11 cellular contexts compared by ENCODE assay signal in the genomic region with DNA sequence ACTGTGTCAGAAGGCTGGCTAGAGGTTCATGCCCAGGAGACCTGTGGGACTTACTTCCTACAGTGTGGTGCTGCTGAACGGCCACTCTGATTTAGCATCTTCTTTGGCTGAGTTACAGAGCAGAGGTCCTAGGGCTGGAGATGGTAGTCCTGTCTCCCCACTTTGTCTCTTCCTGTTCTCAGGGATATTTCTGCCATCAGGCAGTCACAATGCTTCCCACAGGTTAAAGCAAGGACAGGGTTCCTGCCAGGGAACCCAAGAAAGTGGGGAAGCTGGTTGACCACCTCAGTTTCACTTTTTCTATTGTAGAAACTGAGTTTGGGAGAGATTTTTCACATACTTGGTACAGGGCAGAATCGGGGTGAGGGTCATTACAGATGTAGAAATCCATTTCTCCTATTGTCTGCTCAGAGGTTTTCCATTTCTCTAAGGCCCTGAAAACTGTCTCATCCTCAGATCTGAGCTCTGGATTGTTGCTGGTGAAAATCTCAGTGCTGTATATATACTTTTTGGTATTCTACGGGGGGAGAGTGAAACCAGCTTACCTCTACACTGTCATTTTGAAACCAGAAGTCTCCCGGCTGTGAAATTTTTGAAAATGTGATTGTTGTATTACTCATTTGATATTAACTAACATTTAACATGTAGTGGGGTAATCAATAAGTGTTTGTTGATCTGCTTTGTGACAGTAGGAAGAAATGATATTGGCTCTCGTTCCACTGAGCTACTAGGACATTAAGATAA. TPM values are rescaled to one million over a fixed set of nuclear protein-coding genes. Genes with fewer than 3 reads are reported as not detected.
DNase-seq lines count a peak whose midpoint lies in the region; ATAC-seq, FAIRE-seq and TF ChIP-seq lines count a peak whose summit lies in the region.
"Had no signal": no experiment of that assay in that cellular context is flagged by ENCODE, and none has a peak within 500 bp of the region (broad histone marks: within the 10 kb centered on the region; RNA-seq: fewer than 3 reads in every experiment).

No MANE protein-coding gene starts in this region.

- no peak overlapping the region for H3K4me3 ChIP-seq in mesenchymal stem cell (ENCODE audit: insufficient read depth in 1 of 2, low read depth in 1 of 2, low read length in 2 of 2)
- H3K4me3 ChIP-seq: right lobe of liver had no signal

- 77% methylated on average over 2 of the region's 5 CpGs for WGBS in mesenchymal stem cell

- H3K4me2 ChIP-seq in mesenchymal stem cell (ENCODE audit: low read length, poor library complexity, severe bottlenecking): no peak overlapping the region

- H3K18ac ChIP-seq in mesenchymal stem cell (ENCODE audit: low read depth in 1 of 2, low read length in 2 of 2): no peak overlapping the region

- no peak overlapping the region for H2AFZ ChIP-seq in mesenchymal stem cell (ENCODE audit: low read depth, low read length)

- no peak overlapping the region for H2BK5ac ChIP-seq in mesenchymal stem cell (ENCODE audit: low read depth, low read length, poor library complexity, severe bottlenecking)

- H3K9ac ChIP-seq in mesenchymal stem cell (ENCODE audit: low read length): no peak overlapping the region

- H2BK12ac ChIP-seq in mesenchymal stem cell (ENCODE audit: low read length in 2 of 2): no peak overlapping the region

- no peaks in the 10 kb centered on the region for H3K79me1 ChIP-seq in mesenchymal stem cell (replicated peaks; ENCODE audit: low read length, poor library complexity, severe bottlenecking)

- no peak overlapping the region for H3K14ac ChIP-seq in mesenchymal stem cell (ENCODE audit: low read length in 2 of 2)

- no peak overlapping the region for H3K23ac ChIP-seq in mesenchymal stem cell (ENCODE audit: low read length in 2 of 2)

- ATAC-seq in GM19043 (IDR thresholded peaks at IDR 0.05; ENCODE audit: low read depth, unreplicated experiment) (peak; percentile 75), HG02610 (IDR thresholded peaks at IDR 0.05; ENCODE audit: unreplicated experiment) (peak; percentile 86), HG03342 (IDR thresholded peaks at IDR 0.05; ENCODE audit: unreplicated experiment) (peak; percentile 93)
- ATAC-seq: right lobe of liver had no signal

- no peak overlapping the region for H3K27ac ChIP-seq in mesenchymal stem cell (ENCODE audit: low read length, poor library complexity, severe bottlenecking)
- H3K27ac ChIP-seq: C4-2B, right lobe of liver had no signal

- no peak overlapping the region for H3K4ac ChIP-seq in mesenchymal stem cell (ENCODE audit: low read depth in 1 of 2, low read length in 2 of 2)

- H2BK120ac ChIP-seq in mesenchymal stem cell (ENCODE audit: low read depth, low read length): no peak overlapping the region

- H4K8ac ChIP-seq in mesenchymal stem cell (ENCODE audit: low read length): no peak overlapping the region

- H2BK15ac ChIP-seq in mesenchymal stem cell (ENCODE audit: low read depth, poor library complexity, severe bottlenecking): no peak overlapping the region

- no peak for DNase-seq in GM12891 (ENCODE audit: insufficient read length, low spot score)
- DNase-seq in cerebellar cortex (ENCODE audit: low spot score): no peak
- DNase-seq in mesenchymal stem cell: no peak
- DNase-seq in NCI-H446 treated with DMSO at 0.1 percent for 48 hours (lab: John Stamatoyannopoulos, UW): no peak
- no peak for DNase-seq in activated CD4-positive, alpha-beta T cell treated with anti-CD3 and anti-CD28 coated beads, Interleukin-2, amount 50 U/mL, for 4 hours
- DNase-seq: NCI-H1048, right lobe of liver had no signal

- no peaks in the 10 kb centered on the region for H3K36me3 ChIP-seq in mesenchymal stem cell (ENCODE audit: control insufficient read depth in 1 of 2, insufficient read depth in 2 of 2, low read depth in 1 of 2, low read length in 2 of 2)
- H3K36me3 ChIP-seq: right lobe of liver had no signal

- peaks cover 9% of the 10 kb centered on the region for H3K9me3 ChIP-seq in mesenchymal stem cell (ENCODE audit: control insufficient read depth, low read length)
- H3K9me3 ChIP-seq: right lobe of liver had no signal

- no peak for TF ChIP-seq POLR2A in GM12891 (IDR thresholded peaks at IDR 0.05; ENCODE audit: low read depth, low read length)

- FAIRE-seq in GM12891 (lab: Jason Lieb, UNC): peak; percentile 64

- no peaks in the 10 kb centered on the region for H3K4me1 ChIP-seq in mesenchymal stem cell (ENCODE audit: control insufficient read depth, insufficient read depth, low read depth, low read length)
- H3K4me1 ChIP-seq: right lobe of liver had no signal

- H4K91ac ChIP-seq in mesenchymal stem cell (ENCODE audit: low read length): no peak overlapping the region

- no peak overlapping the region for H2AK5ac ChIP-seq in mesenchymal stem cell (ENCODE audit: low read length, severe bottlenecking)

- no peaks in the 10 kb centered on the region for H3K27me3 ChIP-seq in mesenchymal stem cell (ENCODE audit: control insufficient read depth in 1 of 2, insufficient read depth in 1 of 2, low read length in 2 of 2)
- H3K27me3 ChIP-seq: right lobe of liver had no signal

TF ChIP-seq in GM12891, 5 proteins besides CTCF, POLR2A, EP300 and RAD21:
- no peak for TF ChIP-seq POLR2AphosphoS5 (IDR thresholded peaks at IDR 0.05; ENCODE audit: low read depth, low read length)
- no peak for TF ChIP-seq POU2F2 (IDR thresholded peaks at IDR 0.05; ENCODE audit: low read depth, low read length)
- TF ChIP-seq SPI1 (IDR thresholded peaks at IDR 0.05; ENCODE audit: low read depth, low read length): no peak
- no peak for TF ChIP-seq PAX5 (IDR thresholded peaks at IDR 0.05; ENCODE audit: insufficient read depth, low read length, severe bottlenecking)
- no peak for TF ChIP-seq TAF1 (IDR thresholded peaks at IDR 0.05; ENCODE audit: low read depth, low read length)
TF ChIP-seq in GM12891: peak in this region for 0.

RNA-seq across cellular contexts. Expression of a gene that starts 37.0 kb away (rescaled TPM):
- polyA plus RNA-seq in GM12891 (2012; ENCODE audit: low read depth, missing spikeins): not detected
- polyA plus RNA-seq in mesenchymal stem cell (2013, experiment 1 of 2): not detected
- not detected for polyA plus RNA-seq in mesenchymal stem cell (2013, experiment 2 of 2)
